ENCODE assay signal across 9 cellular contexts in the genomic region with DNA sequence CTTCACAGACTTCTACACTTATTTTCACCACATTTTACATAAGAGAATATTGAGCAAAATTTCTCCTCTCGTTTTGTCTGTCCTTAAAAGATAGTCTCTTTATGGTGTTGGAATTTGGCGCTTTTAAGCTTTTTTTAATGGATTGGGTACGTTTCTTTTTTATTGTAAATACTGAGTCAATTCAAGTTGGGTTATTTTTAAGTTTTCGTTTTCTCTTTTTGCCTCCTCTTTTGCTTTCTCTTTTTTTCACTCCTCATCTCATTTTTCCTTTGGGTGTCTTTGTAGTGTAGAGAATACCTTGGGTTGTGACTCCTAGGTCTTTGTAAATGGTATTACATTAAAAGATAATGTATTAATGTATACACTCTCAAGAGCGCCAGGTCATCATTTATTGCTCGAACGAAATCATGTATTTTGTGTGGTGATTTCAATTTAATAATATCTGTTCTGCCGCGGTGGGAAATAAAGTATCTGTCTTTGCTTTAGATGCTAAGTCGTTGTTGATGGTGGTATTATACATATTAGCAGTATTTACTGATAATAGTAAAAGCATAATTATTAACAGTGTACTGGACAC. TPM values are rescaled to one million over a fixed set of nuclear protein-coding genes. Genes with fewer than 3 reads are reported as not detected.
DNase-seq lines count a peak whose midpoint lies in the region; ATAC-seq, FAIRE-seq and TF ChIP-seq lines count a peak whose summit lies in the region.
"Had no signal": no experiment of that assay in that cellular context is flagged by ENCODE, and none has a peak within 500 bp of the region (broad histone marks: within the 10 kb centered on the region; RNA-seq: fewer than 3 reads in every experiment).

No MANE protein-coding gene starts in this region.

- no peaks in the 10 kb centered on the region for H3K9me3 ChIP-seq in SU-DHL-6 (ENCODE audit: insufficient read depth, low read length)
- H3K9me3 ChIP-seq in iPS DF 6.9 (ENCODE audit: control insufficient read depth, insufficient read depth, low read length) = no peaks in the 10 kb centered on the region
- no peaks in the 10 kb centered on the region for H3K9me3 ChIP-seq in small intestine (ENCODE audit: control insufficient read depth, low read depth)

- intact Hi-C loops in activated naive CD4-positive, alpha-beta T cell treated with anti-CD3 and anti-CD28 coated beads for 36 hours (cut with micrococcal nuclease) = loop anchor here (1.0 to 10.0 kb wide), 10 partner anchors 19 to 1474 kb away; a partner anchor contains a TSS

- no peak overlapping the region for H3K27ac Mint-ChIP-seq in activated naive CD4-positive, alpha-beta T cell treated with anti-CD3 and anti-CD28 coated beads for 36 hours

- ATAC-seq in left lobe of liver (no peak), GM19351 (IDR thresholded peaks at IDR 0.05; ENCODE audit: unreplicated experiment) (no peak)
- ATAC-seq in stimulated activated naive CD8-positive, alpha-beta T cell treated with anti-CD3 and anti-CD28 coated beads, Interleukin-15, Interleukin-2, amounts not matched to agents 100 U/mL and 50 U/mL, for 24 hours = no peak

- H3K79me2 ChIP-seq in SU-DHL-6 (ENCODE audit: insufficient read depth, low read length) = peaks cover 58% of the 10 kb centered on the region

- no peak overlapping the region for H3K4me3 Mint-ChIP-seq in activated naive CD4-positive, alpha-beta T cell treated with anti-CD3 and anti-CD28 coated beads for 36 hours

- FAIRE-seq in small intestine (lab: Jason Lieb, UNC) = no peak

- H3K4me2 ChIP-seq in SU-DHL-6 (ENCODE audit: low read depth, low read length, poor library complexity, severe bottlenecking) = peak overlapping the region; percentile 98

- peak overlapping the region; percentile 81 for H2AFZ ChIP-seq in SU-DHL-6 (ENCODE audit: low read depth, low read length, severe bottlenecking)

- H3K27me3 Mint-ChIP-seq in activated naive CD4-positive, alpha-beta T cell treated with anti-CD3 and anti-CD28 coated beads for 36 hours (ENCODE audit: low read depth) = no peaks in the 10 kb centered on the region
- H3K27me3 Mint-ChIP-seq: naive B cell had no signal

- DNase-seq in iPS DF 6.9 (ENCODE audit: low read depth, low spot score) (no peak), small intestine (no peak), left lobe of liver (ENCODE audit: low spot score) (no peak)
- DNase-seq in stimulated activated naive CD8-positive, alpha-beta T cell treated with anti-CD3 and anti-CD28 coated beads, Interleukin-15, Interleukin-2, amounts not matched to agents 100 U/mL and 50 U/mL, for 24 hours = no peak
- DNase-seq in activated naive CD4-positive, alpha-beta T cell treated with anti-CD3 and anti-CD28 coated beads for 36 hours = no peak

- peaks cover 5% of the 10 kb centered on the region; the same call in 1 of the 2 replicates for H3F3A ChIP-seq in SU-DHL-6 (ENCODE audit: insufficient read depth)

- TF ChIP-seq CTCF in GM12875 (IDR thresholded peaks at IDR 0.05; ENCODE audit: borderline replicate concordance, insufficient read depth, low read depth, low read length) (no peak), SU-DHL-6 (IDR thresholded peaks at IDR 0.05; ENCODE audit: insufficient read depth, low read length, poor library complexity, severe bottlenecking) (no peak)

- H3K27ac ChIP-seq in SU-DHL-6 (ENCODE audit: low read depth, low read length) (peak overlapping the region; percentile 74), iPS DF 6.9 (ENCODE audit: low read length) (no peak overlapping the region), small intestine (ENCODE audit: low read depth in 1 of 2, low read length in 1 of 2) (peak overlapping the region in 1 of 2 donors; percentile 94)

- peaks cover 19% of the 10 kb centered on the region for H3K36me3 ChIP-seq in SU-DHL-6 (ENCODE audit: low read length)
- H3K36me3 ChIP-seq in iPS DF 6.9 (ENCODE audit: control insufficient read depth, insufficient read depth, low read length) = peaks cover 2% of the 10 kb centered on the region; the same call in 1 of the 2 replicates
- H3K36me3 ChIP-seq in small intestine (ENCODE audit: control insufficient read depth in 2 of 2, insufficient read depth in 2 of 2, low read length in 2 of 2) = no peaks in the 10 kb centered on the region

- peaks cover 1% of the 10 kb centered on the region; the same call in 1 of the 2 replicates for H3K4me1 ChIP-seq in iPS DF 6.9 (ENCODE audit: control insufficient read depth, insufficient read depth, low read length)
- H3K4me1 ChIP-seq in small intestine (ENCODE audit: control insufficient read depth in 2 of 2, insufficient read depth in 1 of 2, low read depth in 1 of 2, low read length in 1 of 2) = peaks cover 2 to 3% of the 10 kb centered on the region in 2 donors

- H3K4me1 Mint-ChIP-seq in activated naive CD4-positive, alpha-beta T cell treated with anti-CD3 and anti-CD28 coated beads for 36 hours (ENCODE audit: low read depth) = peaks cover 30% of the 10 kb centered on the region

- H3K27me3 ChIP-seq in SU-DHL-6 (ENCODE audit: low read length) (no peaks in the 10 kb centered on the region), iPS DF 6.9 (ENCODE audit: control insufficient read depth, insufficient read depth, low read length) (no peaks in the 10 kb centered on the region), small intestine (ENCODE audit: control insufficient read depth in 2 of 2, insufficient read depth in 2 of 2, low read length in 2 of 2) (no peaks in the 10 kb centered on the region)

- peaks cover 18% of the 10 kb centered on the region for H3K36me3 Mint-ChIP-seq in activated naive CD4-positive, alpha-beta T cell treated with anti-CD3 and anti-CD28 coated beads for 36 hours (ENCODE audit: low read depth)

- no peaks in the 10 kb centered on the region for H3K9me2 ChIP-seq in SU-DHL-6 (replicated peaks; ENCODE audit: insufficient read depth, low read length)

- H3K9me3 Mint-ChIP-seq in activated naive CD4-positive, alpha-beta T cell treated with anti-CD3 and anti-CD28 coated beads for 36 hours = no peaks in the 10 kb centered on the region
- H3K9me3 Mint-ChIP-seq: naive B cell had no signal

- CTCF ChIA-PET in activated naive CD4-positive, alpha-beta T cell treated with anti-CD3 and anti-CD28 coated beads for 36 hours (lab: Charles Lee) = interaction anchor here (2.8 kb wide), 1 partner anchor 146 kb away, joined by 12 read pairs; a partner anchor contains a TSS

- no CpG with 5 or more reads among the region's 10 CpGs for WGBS in iPS DF 6.9 (ENCODE audit: insufficient coverage, insufficient read length)
- WGBS in small intestine, 3 donors = 3 to 9% (median 8%) methylated on average over 10 of the region's 10 CpGs

- peaks cover 8% of the 10 kb centered on the region; the same call in 1 of the 2 replicates for H4K20me1 ChIP-seq in SU-DHL-6 (ENCODE audit: low read depth, low read length)

- H3K9ac ChIP-seq in SU-DHL-6 (ENCODE audit: low read length) = peak overlapping the region; percentile 94

- H3K4me3 ChIP-seq in GM12875 (ENCODE audit: low read depth, low read length) (peak overlapping the region; percentile 100), SU-DHL-6 (ENCODE audit: insufficient read depth, low read length, poor library complexity, severe bottlenecking) (peak overlapping the region; percentile 77), iPS DF 6.9 (ENCODE audit: low read length) (peak overlapping the region; percentile 54; the same call in 1 of the 2 replicates), small intestine (ENCODE audit: low read depth in 1 of 2, low read length in 2 of 2) (peak overlapping the region; percentile 94)

RNA-seq across cellular contexts. Expression of a gene that starts 0.8 kb away (rescaled TPM):
- 10 to 100 TPM in 1 of 3 donors, 1 to 10 TPM in 2; 5.1 to 19.8 (median 5.6) TPM for polyA plus RNA-seq in small intestine
- 13.3 TPM for total RNA-seq in left lobe of liver
- total RNA-seq in activated naive CD4-positive, alpha-beta T cell treated with anti-CD3 and anti-CD28 coated beads for 36 hours = 10 to 100 TPM; 59.4 to 59.6 TPM
